8 cellular contexts compared by ENCODE assay signal in genomic region chr2:85826990-85827878, GRCh38.
DNase-seq lines count a peak whose midpoint lies in the region; ATAC-seq and TF ChIP-seq lines count a peak whose summit lies in the region.

No MANE protein-coding gene starts in this region.

- peak; percentile 99 for ATAC-seq in GM23338
- ATAC-seq in activated naive CD8-positive, alpha-beta T cell treated with anti-CD3 and anti-CD28 coated beads, Interleukin-2, amount 10 ng/mL, durations not matched to agents 7 days and 5 days (ENCODE audit: low read depth): peak; percentile 94
- ATAC-seq in left cardiac atrium: peak; percentile 92 to 94
- ATAC-seq in aorta (ENCODE audit: low FRiP score): peak; percentile 94

- peaks cover 12% of the 10 kb centered on the region for H3K27me3 Mint-ChIP-seq in GM23338 (ENCODE audit: insufficient read depth, low read depth, poor library complexity)
- H3K27me3 Mint-ChIP-seq in activated naive CD8-positive, alpha-beta T cell treated with anti-CD3 and anti-CD28 coated beads, Interleukin-2, amount 10 ng/mL, durations not matched to agents 7 days and 5 days: peaks cover 28% of the 10 kb centered on the region

- H3K27ac Mint-ChIP-seq in GM23338: no peak overlapping the region
- H3K27ac Mint-ChIP-seq in activated naive CD8-positive, alpha-beta T cell treated with anti-CD3 and anti-CD28 coated beads, Interleukin-2, amount 10 ng/mL, durations not matched to agents 7 days and 5 days: peak overlapping the region; percentile 93

- no peaks in the 10 kb centered on the region for H3K9me3 ChIP-seq in aorta (ENCODE audit: control insufficient read depth, low read length)

- H3K4me1 Mint-ChIP-seq in GM23338: peaks cover 12% of the 10 kb centered on the region
- peaks cover 24% of the 10 kb centered on the region for H3K4me1 Mint-ChIP-seq in activated naive CD8-positive, alpha-beta T cell treated with anti-CD3 and anti-CD28 coated beads, Interleukin-2, amount 10 ng/mL, durations not matched to agents 7 days and 5 days

- POLR2A ChIA-PET in activated naive CD8-positive, alpha-beta T cell treated with anti-CD3 and anti-CD28 coated beads, Interleukin-2, amount 10 ng/mL, durations not matched to agents 7 days and 5 days (lab: Charles Lee): interaction anchor here (1.0 to 2.6 kb wide), 5 partner anchors 61 to 279 kb away, joined by 4 to 31 read pairs (median 7); partner anchors contain the start of genes POLR1A, PTCD3 and ST3GAL5

- H3K4me1 ChIP-seq in GM23338 (ENCODE audit: insufficient read depth) (peaks cover 8% of the 10 kb centered on the region; the same call in 1 of the 2 replicates), aorta (ENCODE audit: control insufficient read depth in 1 of 2, insufficient read depth in 2 of 2, low read length in 2 of 2) (no peaks in the 10 kb centered on the region)

- no peaks in the 10 kb centered on the region for H4K20me1 ChIP-seq in GM23338 (replicated peaks; ENCODE audit: insufficient read depth)

- no peaks in the 10 kb centered on the region for H3K27me3 ChIP-seq in GM23338 (ENCODE audit: insufficient read depth)
- no peaks in the 10 kb centered on the region for H3K27me3 ChIP-seq in aorta (ENCODE audit: control insufficient read depth in 1 of 2, insufficient read depth in 2 of 2, low read length in 1 of 2)

- H3K9me3 Mint-ChIP-seq in GM23338: no peaks in the 10 kb centered on the region
- no peaks in the 10 kb centered on the region for H3K9me3 Mint-ChIP-seq in activated naive CD8-positive, alpha-beta T cell treated with anti-CD3 and anti-CD28 coated beads, Interleukin-2, amount 10 ng/mL, durations not matched to agents 7 days and 5 days

- 0 out of 2 replicates have a peak, but pooled peaks cover 12% of the 10 kb centered on the region for H3K9me2 ChIP-seq in GM23338 (ENCODE audit: insufficient read depth)

- peak; percentile 77 to 91 for TF ChIP-seq CTCF in GM23338 (conservative IDR thresholded peaks at IDR 0.05; ENCODE audit: low read depth in 2 of 2)

- H3K36me3 Mint-ChIP-seq in GM23338 (ENCODE audit: low read depth): no peaks in the 10 kb centered on the region
- H3K36me3 Mint-ChIP-seq in activated naive CD8-positive, alpha-beta T cell treated with anti-CD3 and anti-CD28 coated beads, Interleukin-2, amount 10 ng/mL, durations not matched to agents 7 days and 5 days: no peaks in the 10 kb centered on the region

- WGBS in aorta, 2 donors: 20 to 22% methylated on average over 20 of the region's 20 CpGs

- no peak overlapping the region for H3K4me3 Mint-ChIP-seq in GM23338
- peak overlapping the region; percentile 55 for H3K4me3 Mint-ChIP-seq in activated naive CD8-positive, alpha-beta T cell treated with anti-CD3 and anti-CD28 coated beads, Interleukin-2, amount 10 ng/mL, durations not matched to agents 7 days and 5 days

- in situ Hi-C loops in Caki2 (cut with HindIII; ENCODE audit: low pct_unique_long_range_greater_than_20kb, low sequenced_read_pairs): no loop called here

- DNase-seq in Caki2 (ENCODE audit: low read depth) (peak; percentile 48), GM23338 (ENCODE audit: low spot score) (peak; percentile 93), NCI-H1105 (lab: John Stamatoyannopoulos, UW) (peak; percentile 58), T follicular helper cell (ENCODE audit: low read depth) (peak; percentile 70), left cardiac atrium (peak; percentile 82), putamen (ENCODE audit: low spot score) (peak; percentile 57), aorta (peak; percentile 83 to 93)
- DNase-seq in activated naive CD8-positive, alpha-beta T cell treated with anti-CD3 and anti-CD28 coated beads, Interleukin-2, amount 10 ng/mL, durations not matched to agents 7 days and 5 days: peak; percentile 89

- no peaks in the 10 kb centered on the region for H3K79me2 ChIP-seq in GM23338 (replicated peaks; ENCODE audit: insufficient read depth)

- peak overlapping the region; percentile 69; the same call in 1 of the 2 replicates for H3K4me2 ChIP-seq in GM23338

- intact Hi-C loops in left cardiac atrium (cut with DNase I) (loop anchor here (2.0 to 5.0 kb wide), 2 partner anchors 60 to 252 kb away; partner anchors contain the start of gene ST3GAL5 (in 1 of the 2)), aorta (cut with DNase I) (loop anchor here (1.0 to 5.0 kb wide), 3 partner anchors 60 to 254 kb away; partner anchors contain the start of gene ST3GAL5 (in 1 of the 2))

- H3K27ac ChIP-seq in GM23338 (ENCODE audit: low read depth) (no peak overlapping the region), aorta (ENCODE audit: low read depth in 1 of 2, low read length in 2 of 2) (no peak overlapping the region)

- H3K36me3 ChIP-seq in GM23338 (ENCODE audit: insufficient read depth) (no peaks in the 10 kb centered on the region), aorta (ENCODE audit: control insufficient read depth in 1 of 2, insufficient read depth in 2 of 2, low read length in 1 of 2) (no peaks in the 10 kb centered on the region)

- H2AFZ ChIP-seq in GM23338: peak overlapping the region; percentile 98

- no peak overlapping the region for H3K4me3 ChIP-seq in GM23338
- H3K4me3 ChIP-seq in aorta (ENCODE audit: low read length in 2 of 2): no peak overlapping the region

- no peaks in the 10 kb centered on the region for H3F3A ChIP-seq in GM23338 (replicated peaks; ENCODE audit: low read depth)

TF ChIP-seq in GM23338, 12 proteins besides CTCF, POLR2A, EP300 and RAD21:
- TF ChIP-seq EZH2phosphoT487 (IDR thresholded peaks at IDR 0.05; ENCODE audit: unreplicated experiment) (no peak), EZH2 (IDR thresholded peaks at IDR 0.05; ENCODE audit: low read depth, unreplicated experiment) (no peak), ZNF114 (CRISPR knock-in tag; IDR thresholded peaks at IDR 0.05) (no peak), REST (IDR thresholded peaks at IDR 0.05; ENCODE audit: unreplicated experiment) (no peak), CREB1 (CRISPR knock-in tag; IDR thresholded peaks at IDR 0.05; ENCODE audit: low read depth) (no peak), NANOG (IDR thresholded peaks at IDR 0.05; ENCODE audit: borderline replicate concordance) (peak; percentile 12; the same call in 1 of the 2 replicates)
